ENCODE assay signal across 15 cellular contexts in genomic region chr14:58078068-58078467, GRCh38.
A peak's percentile ranks its signal among the peaks of the same experiment; 100 is the strongest.
DNase-seq lines count a peak whose midpoint lies in the region; ATAC-seq and TF ChIP-seq lines count a peak whose summit lies in the region.
"Had no signal": no experiment of that assay in that cellular context is flagged by ENCODE, and none has a peak within 500 bp of the region (broad histone marks: within the 10 kb centered on the region; RNA-seq: fewer than 3 reads in every experiment).

No MANE protein-coding gene starts in this region.

- peaks cover 40% of the 10 kb centered on the region for H3K36me3 Mint-ChIP-seq in brain

- DNase-seq in AG08395 (ENCODE audit: low spot score): peak; percentile 79
- peak; percentile 82 for DNase-seq in kidney epithelial cell (ENCODE audit: low read depth)
- no peak for DNase-seq in stimulated activated CD4-positive, alpha-beta T cell treated with anti-CD3 and anti-CD28 coated beads, Interleukin-12 subunit alpha, Interleukin-12 subunit beta, amount 100 ng/mL, for 4 hours
- DNase-seq in NCI-H774 (lab: John Stamatoyannopoulos, UW): no peak
- DNase-seq: activated B cell treated with CpG ODN at 0.5 μM for 24 hours; activated T-cell treated with anti-CD3 and anti-CD28 coated beads, Interleukin-2, amount 50 U/mL, for 1 hour; NCI-H1930; OCI-M1; stimulated activated CD8-positive, alpha-beta memory T cell treated with anti-CD3 and anti-CD28 coated beads, Interleukin-4, amount 100 ng/mL, for 48 hours had no signal

- no peaks in the 10 kb centered on the region for H3K36me3 ChIP-seq in HUES48 (ENCODE audit: control insufficient read depth, insufficient read depth, low read length)
- H3K36me3 ChIP-seq in kidney epithelial cell (ENCODE audit: control insufficient read depth, insufficient read depth, low read length): no peaks in the 10 kb centered on the region
- H3K36me3 ChIP-seq: BLaER1 treated with 17β-estradiol and CSF1 and Interleukin-3, amounts not matched to agents 10 nM and 100 nM had no signal

- no peaks in the 10 kb centered on the region for H3K27me3 Mint-ChIP-seq in brain

- H3K27me3 ChIP-seq in HUES48 (ENCODE audit: control insufficient read depth, insufficient read depth, low read length) (no peaks in the 10 kb centered on the region), kidney epithelial cell (ENCODE audit: control insufficient read depth, insufficient read depth, low read length) (no peaks in the 10 kb centered on the region)
- H3K27me3 ChIP-seq: BLaER1 treated with 17β-estradiol and CSF1 and Interleukin-3, amounts not matched to agents 10 nM and 100 nM; hepatocyte had no signal

- H3K4me3 ChIP-seq in HUES48 (ENCODE audit: low read depth, low read length): no peak overlapping the region; the same call in 1 of the 2 replicates
- no peak overlapping the region for H3K4me3 ChIP-seq in kidney epithelial cell (ENCODE audit: low read depth, low read length)
- H3K4me3 ChIP-seq: BLaER1 treated with 17β-estradiol and CSF1 and Interleukin-3, amounts not matched to agents 10 nM and 100 nM; hepatocyte had no signal

- no peak overlapping the region for H3K4me3 Mint-ChIP-seq in brain
- H3K4me3 Mint-ChIP-seq: activated B cell treated with CpG ODN at 0.5 μM for 24 hours had no signal

- peak overlapping the region in 4 of 5 experiments; percentile 43 to 64 (median 50) for H3K27ac Mint-ChIP-seq in brain
- H3K27ac Mint-ChIP-seq: activated B cell treated with CpG ODN at 0.5 μM for 24 hours had no signal

- H3K9ac ChIP-seq in HUES48 (ENCODE audit: low read depth, low read length): 0 out of 2 replicates have a peak overlapping the region, but pooled peaks have one; percentile 4
- H3K9ac ChIP-seq: BLaER1 treated with 17β-estradiol and CSF1 and Interleukin-3, amounts not matched to agents 10 nM and 100 nM had no signal

- peaks cover 20% of the 10 kb centered on the region; the same call in 1 of the 2 replicates for H3K4me1 ChIP-seq in HUES48 (ENCODE audit: control insufficient read depth, insufficient read depth, low read length)

- no peaks in the 10 kb centered on the region for H3K9me3 Mint-ChIP-seq in brain
- H3K9me3 Mint-ChIP-seq: activated B cell treated with CpG ODN at 0.5 μM for 24 hours had no signal

- H3K4me1 Mint-ChIP-seq in brain: peaks cover 22% of the 10 kb centered on the region
- H3K4me1 Mint-ChIP-seq: activated B cell treated with CpG ODN at 0.5 μM for 24 hours had no signal

- peak overlapping the region; percentile 67 for H3K27ac ChIP-seq in HUES48 (ENCODE audit: low read depth, low read length)
- H3K27ac ChIP-seq: BLaER1 treated with 17β-estradiol and CSF1 and Interleukin-3, amounts not matched to agents 10 nM and 100 nM; hepatocyte had no signal

- H3K9me3 ChIP-seq in HUES48 (ENCODE audit: control insufficient read depth, insufficient read depth, low read length): no peaks in the 10 kb centered on the region
- H3K9me3 ChIP-seq: BLaER1 treated with 17β-estradiol and CSF1 and Interleukin-3, amounts not matched to agents 10 nM and 100 nM had no signal

- TF ChIP-seq CTCF in brain (conservative IDR thresholded peaks at IDR 0.05) (no peak), kidney epithelial cell (IDR thresholded peaks at IDR 0.05; ENCODE audit: insufficient read depth, low read length, poor library complexity, severe bottlenecking) (no peak)

- no peak for ATAC-seq in GM21619 (IDR thresholded peaks at IDR 0.05; ENCODE audit: unreplicated experiment)
- no peak for ATAC-seq in HG03521 (IDR thresholded peaks at IDR 0.05; ENCODE audit: unreplicated experiment)

Comparison
In these comparisons a context has a peak if more than half of its experiments do, and no peak if none do; other contexts are left out.
1. DNase-seq: peak in AG08395 (single experiment) and kidney epithelial cell (single experiment); none in stimulated activated CD4-positive, alpha-beta T cell treated with anti-CD3 and anti-CD28 coated beads, Interleukin-12 subunit alpha, Interleukin-12 subunit beta, amount 100 ng/mL, for 4 hours (single experiment) and NCI-H774 (single experiment).